16 cellular contexts compared by ENCODE assay signal in the genomic region with DNA sequence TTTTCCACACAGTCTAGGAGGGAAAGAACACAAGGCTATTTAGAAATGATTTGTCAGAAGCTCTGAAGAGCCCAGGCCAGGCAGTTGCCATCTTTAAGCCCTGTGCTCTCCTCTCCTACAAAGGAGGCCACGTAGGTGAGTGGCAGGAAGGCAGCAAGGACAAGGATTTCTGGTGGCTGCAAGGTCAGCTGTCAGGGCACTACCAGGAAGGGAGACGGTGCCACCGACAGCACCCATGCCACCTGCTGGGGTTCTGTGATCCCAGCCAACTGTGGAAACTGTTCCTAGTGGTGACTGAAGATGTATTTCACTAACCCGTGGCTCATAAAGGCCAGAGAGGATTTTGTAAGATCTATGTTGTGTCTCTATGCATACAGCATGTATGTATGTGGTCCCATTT. TPM values are rescaled to one million over a fixed set of nuclear protein-coding genes. Genes with fewer than 3 reads are reported as not detected.
DNase-seq lines count a peak whose midpoint lies in the region; ATAC-seq lines count a peak whose summit lies in the region.
"Had no signal": no experiment of that assay in that cellular context is flagged by ENCODE, and none has a peak within 500 bp of the region (broad histone marks: within the 10 kb centered on the region; RNA-seq: fewer than 3 reads in every experiment).

No MANE protein-coding gene starts in this region.

- no peak overlapping the region for H2BK15ac ChIP-seq in neuronal stem cell (ENCODE audit: low read length)

- no peak overlapping the region for H3K18ac ChIP-seq in neuronal stem cell (ENCODE audit: low read length)

- no peaks in the 10 kb centered on the region for H3K9me3 ChIP-seq in neuronal stem cell (replicated peaks in 1 of 2; ENCODE audit: control insufficient read depth in 2 of 2, insufficient read depth in 1 of 2, low read depth in 1 of 2, low read length in 2 of 2)
- H3K9me3 ChIP-seq: HAP-1, SJSA1 had no signal

- peaks cover 39 to 95% of the 10 kb centered on the region in 2 donors for H3K36me3 ChIP-seq in neuronal stem cell (replicated peaks in 1 of 2; ENCODE audit: control insufficient read depth in 2 of 2, insufficient read depth in 2 of 2, low read length in 2 of 2)

- peaks cover 0 to 1% (median 0%) of the 10 kb centered on the region in 3 experiments for H3K27me3 ChIP-seq in neuronal stem cell (ENCODE audit: control insufficient read depth in 3 of 3, insufficient read depth in 3 of 3, low read depth in 1 of 3, low read length in 3 of 3)
- H3K27me3 ChIP-seq: SJSA1 had no signal

- no peaks in the 10 kb centered on the region for H3K79me1 ChIP-seq in neuronal stem cell (ENCODE audit: low read depth, low read length)

- no peak overlapping the region for H2AK5ac ChIP-seq in neuronal stem cell (ENCODE audit: low read depth, low read length)

- no peak overlapping the region for H3K4me3 ChIP-seq in neuronal stem cell (ENCODE audit: low read length in 2 of 2)
- H3K4me3 ChIP-seq: GM23338, HAP-1, SJSA1 had no signal

- H3K4me1 Mint-ChIP-seq in activated T-cell treated with anti-CD3 and anti-CD28 coated beads, Interleukin-2, amount 50 U/mL, for 72 hours (ENCODE audit: low read depth) = no peaks in the 10 kb centered on the region
- H3K4me1 Mint-ChIP-seq in activated naive CD8-positive, alpha-beta T cell treated with anti-CD3 and anti-CD28 coated beads for 36 hours = no peaks in the 10 kb centered on the region
- H3K4me1 Mint-ChIP-seq: GM23338 had no signal

- peak overlapping the region; percentile 26 for H3K27ac Mint-ChIP-seq in activated T-cell treated with anti-CD3 and anti-CD28 coated beads, Interleukin-2, amount 50 U/mL, for 72 hours
- H3K27ac Mint-ChIP-seq in activated naive CD8-positive, alpha-beta T cell treated with anti-CD3 and anti-CD28 coated beads for 36 hours = peak overlapping the region; percentile 2
- H3K27ac Mint-ChIP-seq: GM23338 had no signal

- H2BK12ac ChIP-seq in neuronal stem cell (ENCODE audit: low read length) = no peak overlapping the region

- no peak for ATAC-seq in activated T-cell treated with anti-CD3 and anti-CD28 coated beads, Interleukin-2, amount 50 U/mL, for 72 hours (replicated peaks in 1 of 2)
- ATAC-seq: GM23338 had no signal

- H3K27me3 Mint-ChIP-seq in activated T-cell treated with anti-CD3 and anti-CD28 coated beads, Interleukin-2, amount 50 U/mL, for 72 hours (ENCODE audit: low read depth) = no peaks in the 10 kb centered on the region
- no peaks in the 10 kb centered on the region for H3K27me3 Mint-ChIP-seq in activated naive CD8-positive, alpha-beta T cell treated with anti-CD3 and anti-CD28 coated beads for 36 hours
- H3K27me3 Mint-ChIP-seq: CD4-positive, CD25-positive, alpha-beta regulatory T cell had no signal

- no peak overlapping the region for H3K9ac ChIP-seq in neuronal stem cell (ENCODE audit: low read depth, low read length, poor library complexity)

- H3K4me3 Mint-ChIP-seq in activated T-cell treated with anti-CD3 and anti-CD28 coated beads, Interleukin-2, amount 50 U/mL, for 72 hours = no peak overlapping the region
- H3K4me3 Mint-ChIP-seq in activated naive CD8-positive, alpha-beta T cell treated with anti-CD3 and anti-CD28 coated beads for 36 hours = no peak overlapping the region
- H3K4me3 Mint-ChIP-seq: CD4-positive, CD25-positive, alpha-beta regulatory T cell; GM23338 had no signal

- H3K36me3 Mint-ChIP-seq in activated T-cell treated with anti-CD3 and anti-CD28 coated beads, Interleukin-2, amount 50 U/mL, for 72 hours (ENCODE audit: insufficient read depth in 2 of 2) = peaks cover 11 to 28% of the 10 kb centered on the region in 2 donors
- H3K36me3 Mint-ChIP-seq in activated naive CD8-positive, alpha-beta T cell treated with anti-CD3 and anti-CD28 coated beads for 36 hours = peaks cover 22% of the 10 kb centered on the region

- no peak overlapping the region for H3K14ac ChIP-seq in neuronal stem cell (ENCODE audit: low read length)

- H3K9me3 Mint-ChIP-seq in activated T-cell treated with anti-CD3 and anti-CD28 coated beads, Interleukin-2, amount 50 U/mL, for 72 hours = no peaks in the 10 kb centered on the region
- no peaks in the 10 kb centered on the region for H3K9me3 Mint-ChIP-seq in activated naive CD8-positive, alpha-beta T cell treated with anti-CD3 and anti-CD28 coated beads for 36 hours
- H3K9me3 Mint-ChIP-seq: CD4-positive, CD25-positive, alpha-beta regulatory T cell; GM23338 had no signal

- no peak overlapping the region for H4K91ac ChIP-seq in neuronal stem cell (ENCODE audit: low read depth, low read length, poor library complexity)

- H2BK120ac ChIP-seq in neuronal stem cell (ENCODE audit: low read depth, low read length) = no peak overlapping the region

- H3K4ac ChIP-seq in neuronal stem cell (ENCODE audit: low read length) = no peak overlapping the region

- H3K4me1 ChIP-seq in neuronal stem cell (ENCODE audit: control insufficient read depth in 2 of 2, insufficient read depth in 1 of 2, low read depth in 1 of 2, low read length in 2 of 2) = no peaks in the 10 kb centered on the region
- H3K4me1 ChIP-seq: HAP-1 had no signal

- H3K23ac ChIP-seq in neuronal stem cell (ENCODE audit: low read depth, low read length, poor library complexity) = peak overlapping the region; percentile 35

- no peak overlapping the region for H4K8ac ChIP-seq in neuronal stem cell (ENCODE audit: low read depth, low read length)

- H3K27ac ChIP-seq in neuronal stem cell (replicated peaks; ENCODE audit: low read length) = no peak overlapping the region
- H3K27ac ChIP-seq: SJSA1 had no signal

- no peak overlapping the region for H2AFZ ChIP-seq in neuronal stem cell (ENCODE audit: low read length)
- H2AFZ ChIP-seq: GM23338 had no signal

- WGBS in neuronal stem cell (ENCODE audit: extremely low coverage in 2 of 2, insufficient read length in 2 of 2, insufficient replicate concordance in 1 of 2), 2 donors = no CpG with 5 or more reads among the region's 4 CpGs

- no peak overlapping the region for H2BK5ac ChIP-seq in neuronal stem cell (ENCODE audit: low read length)

- DNase-seq in activated T-cell treated with anti-CD3 and anti-CD28 coated beads, Interleukin-2, amount 50 U/mL, for 72 hours = no peak
- no peak for DNase-seq in activated T-cell treated with anti-CD3 and anti-CD28 coated beads, Interleukin-2, amount 50 U/mL, for 1 hour
- peak; percentile 66 for DNase-seq in NCI-H2029 (lab: John Stamatoyannopoulos, UW)
- DNase-seq in activated naive CD8-positive, alpha-beta T cell treated with anti-CD3 and anti-CD28 coated beads for 36 hours = no peak
- DNase-seq in neuronal stem cell (ENCODE audit: low spot score) = no peak
- no peak for DNase-seq in GM19240 (ENCODE audit: insufficient read length, low spot score)
- DNase-seq in foreskin melanocyte = no peak
- DNase-seq: CD4-positive, CD25-positive, alpha-beta regulatory T cell; IMR-90; MV-4-11; NCI-H226; NCI-H524 treated with DMSO at 0.1 percent for 48 hours had no signal

- H3K4me2 ChIP-seq in neuronal stem cell (ENCODE audit: insufficient read depth, low read length, poor library complexity, severe bottlenecking) = no peak overlapping the region
- H3K4me2 ChIP-seq: GM23338 had no signal

RNA-seq across cellular contexts. Expression of a gene that starts 15.8 kb away (rescaled TPM):
- total RNA-seq in activated T-cell treated with anti-CD3 and anti-CD28 coated beads, Interleukin-2, amount 50 U/mL, for 72 hours = 10 to 100 TPM; 56.8 to 72.6 TPM
- 100 to 1,000 TPM; 156 to 158 TPM for total RNA-seq in activated naive CD8-positive, alpha-beta T cell treated with anti-CD3 and anti-CD28 coated beads for 36 hours
- 82.2 TPM for polyA plus RNA-seq in neuronal stem cell (2013, experiment 1 of 2)
- 82.6 TPM for polyA plus RNA-seq in neuronal stem cell (2013, experiment 2 of 2)

RNA-seq across cellular contexts. Expression of a gene that starts 16.1 kb away (rescaled TPM):
- 10 to 100 TPM; 31.6 to 35.4 TPM for total RNA-seq in activated T-cell treated with anti-CD3 and anti-CD28 coated beads, Interleukin-2, amount 50 U/mL, for 72 hours
- total RNA-seq in activated naive CD8-positive, alpha-beta T cell treated with anti-CD3 and anti-CD28 coated beads for 36 hours = 10 to 100 TPM; 48.4 to 50.1 TPM
- 55.7 TPM for polyA plus RNA-seq in neuronal stem cell (2013, experiment 1 of 2)
- polyA plus RNA-seq in neuronal stem cell (2013, experiment 2 of 2) = 54.9 TPM

RNA-seq across cellular contexts. Expression of a gene that starts 41.9 kb away (rescaled TPM):
- 10 to 100 TPM; 24.4 to 34.4 TPM for total RNA-seq in activated T-cell treated with anti-CD3 and anti-CD28 coated beads, Interleukin-2, amount 50 U/mL, for 72 hours
- 10 to 100 TPM; 27.6 to 27.8 TPM for total RNA-seq in activated naive CD8-positive, alpha-beta T cell treated with anti-CD3 and anti-CD28 coated beads for 36 hours
- 33.9 TPM for polyA plus RNA-seq in neuronal stem cell (2013, experiment 1 of 2)
- polyA plus RNA-seq in neuronal stem cell (2013, experiment 2 of 2) = 34.0 TPM

RNA-seq across cellular contexts. Expression of a gene that starts 57.2 kb away (rescaled TPM):
- 1 to 10 TPM in 1 of 2 donors, not detected in 1; 1.1 TPM for total RNA-seq in activated T-cell treated with anti-CD3 and anti-CD28 coated beads, Interleukin-2, amount 50 U/mL, for 72 hours
- 1 to 10 TPM in 1 of 2 experiments, under 1 TPM in 1; 0.92 to 1.1 TPM for total RNA-seq in activated naive CD8-positive, alpha-beta T cell treated with anti-CD3 and anti-CD28 coated beads for 36 hours
- polyA plus RNA-seq in neuronal stem cell (2013, experiment 1 of 2) = 3.4 TPM
- 3.1 TPM for polyA plus RNA-seq in neuronal stem cell (2013, experiment 2 of 2)
- total RNA-seq: OCI-LY7 had no signal
